Comparison of ENCODE assay signal across 1 cellular context in the genomic region with DNA sequence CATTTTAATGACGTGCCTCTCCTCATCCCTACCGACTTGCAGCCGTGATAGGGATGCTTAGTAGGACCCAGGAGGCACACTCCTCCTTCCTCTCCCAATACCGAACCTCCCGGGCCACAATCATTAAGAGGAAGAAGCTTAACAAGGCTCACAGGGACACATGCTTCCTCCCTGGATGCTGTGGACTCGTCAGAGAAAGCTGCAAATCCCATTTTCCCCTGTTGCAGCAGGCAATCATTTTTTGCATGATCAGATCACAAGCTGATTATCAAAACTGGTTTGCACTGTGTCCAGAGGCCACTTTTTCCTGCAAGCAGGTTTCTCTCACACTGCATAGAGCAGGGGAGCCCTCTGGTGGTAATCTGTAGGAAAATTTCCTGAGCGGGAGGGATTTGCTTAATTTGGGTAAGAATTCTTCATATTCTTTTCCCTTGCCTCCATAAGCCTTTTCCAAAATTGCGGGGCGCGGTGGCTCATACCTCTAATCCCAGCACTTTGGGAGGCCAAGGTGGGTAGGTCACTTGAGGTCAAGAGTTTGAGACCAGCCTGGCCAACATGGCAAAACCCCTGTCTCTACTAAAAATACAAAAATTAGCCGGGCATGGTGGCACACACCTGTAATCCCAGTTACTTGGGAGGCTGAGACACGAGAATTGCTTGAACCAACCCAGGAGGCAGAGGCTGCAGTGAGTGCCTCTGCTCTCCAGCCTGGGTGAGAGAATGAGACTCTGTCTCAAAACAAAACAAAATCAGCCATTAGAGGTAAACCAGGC.
TF ChIP-seq lines count a peak whose summit lies in the region.

No MANE protein-coding gene starts in this region.

TF ChIP-seq in endothelial cell of umbilical vein, 7 proteins besides CTCF, POLR2A, EP300 and RAD21:
- TF ChIP-seq GATA2 (IDR thresholded peaks at IDR 0.05; ENCODE audit: insufficient read depth, insufficient read length, low read depth, low read length) (no peak), MYC (IDR thresholded peaks at IDR 0.05; ENCODE audit: low read depth, low read length) (no peak), MAX (IDR thresholded peaks at IDR 0.05; ENCODE audit: insufficient read depth, insufficient read length) (no peak)
